Comparison of ENCODE assay signal across 28 cellular contexts in the genomic region with DNA sequence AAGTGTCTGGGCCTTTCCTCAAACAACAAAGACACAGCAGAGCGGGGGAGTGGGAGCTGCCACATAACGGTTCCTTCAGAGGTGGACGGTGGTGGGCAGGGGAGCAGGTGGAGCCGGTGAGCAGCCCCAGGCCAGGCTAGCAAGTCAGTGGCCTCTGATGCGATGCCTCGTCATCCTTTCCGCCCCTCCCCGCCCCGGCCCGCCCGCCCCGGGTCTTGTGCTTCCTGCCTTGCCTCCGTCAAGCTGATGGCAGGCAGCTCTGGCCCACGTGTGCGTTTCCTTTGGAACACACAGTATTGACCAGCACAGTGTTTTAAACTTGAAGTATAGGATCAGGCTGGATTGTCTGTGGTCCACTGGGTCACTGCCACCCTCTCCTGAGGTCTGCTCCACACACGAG. TPM values are rescaled to one million over a fixed set of nuclear protein-coding genes. Genes with fewer than 3 reads are reported as not detected.
"Had no signal": no experiment of that assay in that cellular context is flagged by ENCODE, and none has a peak within 500 bp of the region (broad histone marks: within the 10 kb centered on the region; RNA-seq: fewer than 3 reads in every experiment).

No MANE protein-coding gene starts in this region.

- H3K27ac ChIP-seq: left lung, lower lobe of right lung, pancreas, prostate gland, sigmoid colon, spleen, suprapubic skin, thoracic aorta, tibial artery, upper lobe of right lung, uterus had no signal

- H3K4me1 ChIP-seq: left lung, lower lobe of right lung, pancreas, prostate gland, sigmoid colon, spleen, suprapubic skin, upper lobe of right lung, uterus had no signal

- H3K36me3 ChIP-seq: left lung, lower lobe of right lung, pancreas, prostate gland, sigmoid colon, spleen, suprapubic skin, thoracic aorta, tibial artery, upper lobe of right lung, uterus had no signal

- H3K27me3 ChIP-seq: left lung, pancreas, sigmoid colon, spleen, suprapubic skin, upper lobe of right lung, uterus had no signal

- FAIRE-seq: keratinocyte, pancreas, small intestine had no signal

- DNase-seq: hippocampal formation; kidney glomerular epithelial cell; left cardiac atrium; left lung; lower lobe of right lung; midbrain; mucosa of descending colon; naive thymus-derived CD4-positive, alpha-beta T cell; nucleus accumbens; pancreas; posterior cingulate gyrus; retina; right cardiac atrium; sigmoid colon; small intestine; spleen; stimulated activated CD4-positive, alpha-beta T cell treated with anti-CD3 and anti-CD28 coated beads, Interleukin-4, amount 100 ng/mL, for 24 hours; stimulated activated naive CD4-positive, alpha-beta T cell; tibial artery; trophoblast cell; upper lobe of right lung; uterus had no signal

- ATAC-seq: left cardiac atrium; left lung; lower lobe of right lung; mucosa of descending colon; naive thymus-derived CD4-positive, alpha-beta T cell; pancreas; stimulated activated effector memory CD8-positive, alpha-beta T cell treated with anti-CD3 and anti-CD28 coated beads, Interleukin-12 subunit alpha, Interleukin-12 subunit beta, amount 100 ng/mL, for 72 hours; upper lobe of right lung had no signal

- H3K4me3 ChIP-seq: left lung, lower lobe of right lung, mucosa of descending colon, pancreas, prostate gland, sigmoid colon, spleen, suprapubic skin, thoracic aorta, tibial artery, upper lobe of right lung, uterus had no signal

- H3K9me3 ChIP-seq: left lung, lower lobe of right lung, pancreas, prostate gland, sigmoid colon, spleen, suprapubic skin, thoracic aorta, tibial artery, upper lobe of right lung, uterus had no signal

RNA-seq across cellular contexts. Expression of a gene that starts 38.9 kb away (rescaled TPM):
- total RNA-seq: naive thymus-derived CD4-positive, alpha-beta T cell; natural killer cell treated with Interleukin-12 subunit alpha and Interleukin-12 subunit beta and Interleukin-15 and Interleukin-18, amount 100 ng/mL, for 72 hours had no signal
- polyA plus RNA-seq: keratinocyte; naive thymus-derived CD4-positive, alpha-beta T cell had no signal
